19 cellular contexts compared by ENCODE assay signal in genomic region chr3:184426691-184427141, GRCh38. TPM values are rescaled to one million over a fixed set of nuclear protein-coding genes. Genes with fewer than 3 reads are reported as not detected.
"Had no signal": no experiment of that assay in that cellular context is flagged by ENCODE, and none has a peak within 500 bp of the region (broad histone marks: within the 10 kb centered on the region; RNA-seq: fewer than 3 reads in every experiment).

No MANE protein-coding gene starts in this region.

- H3K27ac Mint-ChIP-seq: activated B cell treated with CpG ODN at 0.5 μM for 24 hours; activated CD4-positive, alpha-beta T cell treated with anti-CD3 and anti-CD28 coated beads, Interleukin-2, amount 10 ng/mL, durations not matched to agents 24 days and 14 days; activated T-helper 1 cell treated with anti-CD3 and anti-CD28 coated beads, Interleukin-12 subunit alpha, Interleukin-12 subunit beta, Interleukin-2, Interleukin-4 antibody, amounts not matched to agents 30 ng/mL and 10 ng/mL and 1 ng/mL, durations not matched to agents 14 hours and 24 hours and 36 hours; immature natural killer cell; neural progenitor cell; stimulated activated memory B cell treated with anti-CD40 and anti-IgM and Interleukin-4, amounts not matched to agents 10 μg/mL and 1 μg/mL and 100 μg/mL, for 72 hours had no signal

- H3K4me3 ChIP-seq: ascending aorta, heart left ventricle, lung, neural progenitor cell, SJCRH30, tibial artery had no signal

- H3K27me3 ChIP-seq: ascending aorta, heart left ventricle, neural progenitor cell, SJCRH30, tibial artery had no signal

- H3K27ac ChIP-seq: heart left ventricle, neural progenitor cell, parathyroid adenoma, SJCRH30, tibial artery had no signal

- H3K4me1 ChIP-seq: heart left ventricle, neural progenitor cell, parathyroid adenoma, SJCRH30 had no signal

- H3K4me2 ChIP-seq: neural progenitor cell had no signal

- H3K36me3 Mint-ChIP-seq: immature natural killer cell, neural progenitor cell had no signal

- H3K4me1 Mint-ChIP-seq: activated B cell treated with CpG ODN at 0.5 μM for 24 hours; activated CD4-positive, alpha-beta T cell treated with anti-CD3 and anti-CD28 coated beads, Interleukin-2, amount 10 ng/mL, durations not matched to agents 24 days and 14 days; immature natural killer cell; stimulated activated memory B cell treated with anti-CD40 and anti-IgM and Interleukin-4, amounts not matched to agents 10 μg/mL and 1 μg/mL and 100 μg/mL, for 72 hours had no signal

- H3K4me3 Mint-ChIP-seq: activated B cell treated with CpG ODN at 0.5 μM for 24 hours; activated CD4-positive, alpha-beta T cell treated with anti-CD3 and anti-CD28 coated beads, Interleukin-2, amount 10 ng/mL, durations not matched to agents 24 days and 14 days; activated T-helper 1 cell treated with anti-CD3 and anti-CD28 coated beads, Interleukin-12 subunit alpha, Interleukin-12 subunit beta, Interleukin-2, Interleukin-4 antibody, amounts not matched to agents 30 ng/mL and 10 ng/mL and 1 ng/mL, durations not matched to agents 14 hours and 24 hours and 36 hours; immature natural killer cell; neural progenitor cell; stimulated activated memory B cell treated with anti-CD40 and anti-IgM and Interleukin-4, amounts not matched to agents 10 μg/mL and 1 μg/mL and 100 μg/mL, for 72 hours had no signal

- H3K36me3 ChIP-seq: ascending aorta, heart left ventricle, neural progenitor cell, SJCRH30, tibial artery had no signal

- ATAC-seq: heart left ventricle; left cardiac atrium; stimulated activated memory B cell treated with anti-CD40 and anti-IgM and Interleukin-4, amounts not matched to agents 10 μg/mL and 1 μg/mL and 100 μg/mL, for 72 hours had no signal

- H3K79me2 ChIP-seq: parathyroid adenoma had no signal

- H3K9me3 ChIP-seq: ascending aorta, tibial artery had no signal

- DNase-seq: activated B cell treated with CpG ODN at 0.5 μM for 24 hours; activated CD4-positive, alpha-beta T cell treated with anti-CD3 and anti-CD28 coated beads, Interleukin-2, amount 10 ng/mL, durations not matched to agents 24 days and 14 days; activated naive CD4-positive, alpha-beta T cell; caudate nucleus; foreskin melanocyte; heart left ventricle; immature natural killer cell; left cardiac atrium; SJCRH30; stimulated activated CD4-positive, alpha-beta T cell treated with anti-CD3 and anti-CD28 coated beads, Interleukin-2, amount 100 ng/mL, for 48 hours; SW 1271 had no signal

- H2AFZ ChIP-seq: neural progenitor cell, parathyroid adenoma had no signal

- H3K9me3 Mint-ChIP-seq: activated B cell treated with CpG ODN at 0.5 μM for 24 hours; activated CD4-positive, alpha-beta T cell treated with anti-CD3 and anti-CD28 coated beads, Interleukin-2, amount 10 ng/mL, durations not matched to agents 24 days and 14 days; activated T-helper 1 cell treated with anti-CD3 and anti-CD28 coated beads, Interleukin-12 subunit alpha, Interleukin-12 subunit beta, Interleukin-2, Interleukin-4 antibody, amounts not matched to agents 30 ng/mL and 10 ng/mL and 1 ng/mL, durations not matched to agents 14 hours and 24 hours and 36 hours had no signal

RNA-seq across cellular contexts. Expression of gene CHRD, which starts 46.9 kb away (rescaled TPM):
- total RNA-seq: activated B cell treated with CpG ODN at 0.5 μM for 24 hours; activated CD4-positive, alpha-beta T cell treated with anti-CD3 and anti-CD28 coated beads, Interleukin-2, amount 10 ng/mL, durations not matched to agents 24 days and 14 days; activated T-helper 1 cell treated with anti-CD3 and anti-CD28 coated beads, Interleukin-12 subunit alpha, Interleukin-12 subunit beta, Interleukin-2, Interleukin-4 antibody, amounts not matched to agents 30 ng/mL and 10 ng/mL and 1 ng/mL, durations not matched to agents 14 hours and 24 hours and 36 hours; T-helper 2 cell treated with Interferon-gamma antibody and Interleukin-4, amounts not matched to agents 100 ng/mL and 5 ng/mL, for 36 hours had no signal

RNA-seq across cellular contexts. Expression of gene THPO, which starts 48.7 kb away (rescaled TPM):
- total RNA-seq: activated B cell treated with CpG ODN at 0.5 μM for 24 hours; activated CD4-positive, alpha-beta T cell treated with anti-CD3 and anti-CD28 coated beads, Interleukin-2, amount 10 ng/mL, durations not matched to agents 24 days and 14 days; activated T-helper 1 cell treated with anti-CD3 and anti-CD28 coated beads, Interleukin-12 subunit alpha, Interleukin-12 subunit beta, Interleukin-2, Interleukin-4 antibody, amounts not matched to agents 30 ng/mL and 10 ng/mL and 1 ng/mL, durations not matched to agents 14 hours and 24 hours and 36 hours; ascending aorta; T-helper 2 cell treated with Interferon-gamma antibody and Interleukin-4, amounts not matched to agents 100 ng/mL and 5 ng/mL, for 36 hours had no signal
